In genomic region chr12:47945341-47945728, GRCh38 we compare ENCODE assay signal across 1 cellular context.
TF ChIP-seq lines count a peak whose summit lies in the region.

No MANE protein-coding gene starts in this region.

TF ChIP-seq in HepG2, 621 proteins besides CTCF, POLR2A, EP300 and RAD21:
- TF ChIP-seq ZNF629 (CRISPR knock-in tag; conservative IDR thresholded peaks at IDR 0.05): peak; percentile 63
- TF ChIP-seq ELF1 (CRISPR knock-in tag; IDR thresholded peaks at IDR 0.05): no peak
